12 cellular contexts compared by ENCODE assay signal in genomic region chr14:46574976-46575375, GRCh38.
"Had no signal": no experiment of that assay in that cellular context is flagged by ENCODE, and none has a peak within 500 bp of the region (broad histone marks: within the 10 kb centered on the region; RNA-seq: fewer than 3 reads in every experiment).

No MANE protein-coding gene starts in this region.

- H3K27me3 Mint-ChIP-seq: central memory CD8-positive, alpha-beta T cell; naive thymus-derived CD8-positive, alpha-beta T cell; type B pancreatic cell had no signal

- H3K36me3 Mint-ChIP-seq: naive thymus-derived CD8-positive, alpha-beta T cell; type B pancreatic cell had no signal

- H3K4me3 ChIP-seq: heart left ventricle, mucosa of descending colon, psoas muscle, right lobe of liver had no signal

- H3K4me1 Mint-ChIP-seq: central memory CD8-positive, alpha-beta T cell; naive thymus-derived CD8-positive, alpha-beta T cell had no signal

- H3K27me3 ChIP-seq: heart left ventricle, right lobe of liver had no signal

- H3K4me3 Mint-ChIP-seq: central memory CD8-positive, alpha-beta T cell; naive thymus-derived CD8-positive, alpha-beta T cell; type B pancreatic cell had no signal

- H3K27ac ChIP-seq: heart left ventricle, psoas muscle, right lobe of liver had no signal

- ATAC-seq: heart left ventricle; mucosa of descending colon; naive thymus-derived CD8-positive, alpha-beta T cell; psoas muscle; right lobe of liver had no signal

- H3K9me3 ChIP-seq: mucosa of descending colon, psoas muscle, right lobe of liver had no signal

- DNase-seq: heart left ventricle; hippocampal formation; kidney glomerular epithelial cell; mucosa of descending colon; naive thymus-derived CD8-positive, alpha-beta T cell; psoas muscle; retina; right lobe of liver; stimulated activated CD4-positive, alpha-beta T cell treated with anti-CD3 and anti-CD28 coated beads, Interleukin-2, amount 100 ng/mL, for 24 hours; stimulated activated naive CD4-positive, alpha-beta T cell treated with Interleukin-2 at 50 U/mL for 16 hours had no signal

- H3K27ac Mint-ChIP-seq: naive thymus-derived CD8-positive, alpha-beta T cell; type B pancreatic cell had no signal

- H3K36me3 ChIP-seq: heart left ventricle, right lobe of liver had no signal

- H3K4me1 ChIP-seq: heart left ventricle, psoas muscle, right lobe of liver had no signal
